ENCODE assay signal across 23 cellular contexts in the genomic region with DNA sequence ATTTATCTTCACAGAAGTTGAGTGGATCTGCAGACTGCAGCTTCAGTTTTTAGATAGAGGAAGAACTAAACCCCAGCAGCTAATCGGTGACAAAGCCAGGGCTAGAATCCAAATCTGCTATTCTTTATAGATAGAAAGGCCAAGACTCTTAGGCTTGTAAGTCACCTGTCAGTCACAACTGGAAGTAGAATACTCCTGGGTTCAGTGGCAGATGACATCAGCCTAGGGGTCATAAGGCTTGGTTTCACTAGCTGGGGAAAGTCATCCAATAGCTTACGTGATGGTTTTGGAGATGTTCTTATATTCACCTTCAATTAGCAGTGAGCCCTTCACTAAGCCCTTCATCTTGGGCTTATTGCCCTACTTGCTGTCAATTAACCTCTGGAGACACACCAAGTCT.
"Had no signal": no experiment of that assay in that cellular context is flagged by ENCODE, and none has a peak within 500 bp of the region (broad histone marks: within the 10 kb centered on the region; RNA-seq: fewer than 3 reads in every experiment).

No MANE protein-coding gene starts in this region.

- H3K27ac Mint-ChIP-seq: activated B cell treated with CpG ODN at 0.5 μM for 24 hours; activated CD4-positive, alpha-beta T cell treated with anti-CD3 and anti-CD28 coated beads, Interleukin-2, amount 10 ng/mL, durations not matched to agents 7 days and 5 days; activated naive CD4-positive, alpha-beta T cell treated with anti-CD3 and anti-CD28 coated beads, Interleukin-2, amount 50 U/mL, for 24 hours; mesothelial cell of epicardium; natural killer cell had no signal

- DNase-seq: activated B cell treated with CpG ODN at 0.5 μM for 24 hours; activated CD4-positive, alpha-beta T cell treated with anti-CD3 and anti-CD28 coated beads, Interleukin-2, amount 10 ng/mL, durations not matched to agents 7 days and 5 days; activated effector memory CD4-positive, alpha-beta T cell treated with Interleukin-2 at 50 U/mL for 16 hours; colonic mucosa; glutamatergic neuron; hippocampal formation; kidney glomerular epithelial cell; left lung; natural killer cell; small intestine; stimulated activated CD4-positive, alpha-beta T cell treated with anti-CD3 and anti-CD28 coated beads, Interleukin-15, amount 100 ng/mL, for 24 hours; stimulated activated CD4-positive, alpha-beta T cell treated with anti-CD3 and anti-CD28 coated beads, Interleukin-2, amount 100 ng/mL, for 48 hours; stimulated activated CD8-positive, alpha-beta memory T cell treated with anti-CD3 and anti-CD28 coated beads, Interleukin-4, amount 100 ng/mL, for 48 hours; stimulated activated naive CD4-positive, alpha-beta T cell; T1000; thyroid gland; upper lobe of right lung had no signal

- ATAC-seq: left lung, natural killer cell, sciatic nerve, upper lobe of right lung had no signal

- H3K9me3 ChIP-seq: breast epithelium, colonic mucosa, esophagus muscularis mucosa, thyroid gland, upper lobe of right lung had no signal

- H3K4me3 Mint-ChIP-seq: activated B cell treated with CpG ODN at 0.5 μM for 24 hours; activated CD4-positive, alpha-beta T cell treated with anti-CD3 and anti-CD28 coated beads, Interleukin-2, amount 10 ng/mL, durations not matched to agents 7 days and 5 days; activated naive CD4-positive, alpha-beta T cell treated with anti-CD3 and anti-CD28 coated beads, Interleukin-2, amount 50 U/mL, for 24 hours; mesothelial cell of epicardium; natural killer cell; T-helper 1 cell treated with Interleukin-12 subunit alpha and Interleukin-12 subunit beta and Interleukin-4 antibody, amounts not matched to agents 30 μg/mL and 1 μg/mL, for 36 hours had no signal

- H3K4me1 ChIP-seq: breast epithelium, colonic mucosa had no signal

- H3K4me3 ChIP-seq: breast epithelium, colonic mucosa, esophagus muscularis mucosa, left lung, thyroid gland, upper lobe of right lung had no signal

- H3K9me3 Mint-ChIP-seq: activated B cell treated with CpG ODN at 0.5 μM for 24 hours; activated CD4-positive, alpha-beta T cell treated with anti-CD3 and anti-CD28 coated beads, Interleukin-2, amount 10 ng/mL, durations not matched to agents 7 days and 5 days; activated naive CD4-positive, alpha-beta T cell treated with anti-CD3 and anti-CD28 coated beads, Interleukin-2, amount 50 U/mL, for 24 hours; natural killer cell; T-helper 1 cell treated with Interleukin-12 subunit alpha and Interleukin-12 subunit beta and Interleukin-4 antibody, amounts not matched to agents 30 μg/mL and 1 μg/mL, for 36 hours had no signal

- H3K27ac ChIP-seq: breast epithelium, colonic mucosa, esophagus muscularis mucosa, left lung, thyroid gland, upper lobe of right lung had no signal

- H3K36me3 ChIP-seq: breast epithelium, colonic mucosa, thyroid gland had no signal

- H3K27me3 Mint-ChIP-seq: activated CD4-positive, alpha-beta T cell treated with anti-CD3 and anti-CD28 coated beads, Interleukin-2, amount 10 ng/mL, durations not matched to agents 7 days and 5 days had no signal

- H3K4me1 Mint-ChIP-seq: activated B cell treated with CpG ODN at 0.5 μM for 24 hours, natural killer cell had no signal
